Comparison of ENCODE assay signal across 25 cellular contexts in the genomic region with DNA sequence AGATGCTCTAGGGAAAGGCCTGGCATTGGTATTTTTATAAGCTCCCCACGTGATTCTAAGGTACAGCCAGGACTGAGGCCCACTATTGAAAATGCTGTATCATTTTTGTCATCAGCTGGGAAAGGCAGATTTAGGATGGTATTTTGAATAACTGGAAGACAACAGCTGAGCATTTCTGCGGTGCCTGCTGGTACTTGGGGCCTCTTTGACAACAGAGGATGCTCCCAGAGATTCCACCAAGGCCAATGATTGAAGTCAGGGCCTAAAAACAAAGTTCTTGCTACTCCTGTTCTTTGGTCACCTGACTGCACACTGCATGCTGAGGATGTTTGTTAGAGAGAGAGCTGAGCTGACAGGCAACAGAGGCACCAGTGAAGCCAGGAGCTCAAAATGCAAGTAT. TPM values are rescaled to one million over a fixed set of nuclear protein-coding genes. Genes with fewer than 3 reads are reported as not detected.
"Had no signal": no experiment of that assay in that cellular context is flagged by ENCODE, and none has a peak within 500 bp of the region (broad histone marks: within the 10 kb centered on the region; RNA-seq: fewer than 3 reads in every experiment).

No MANE protein-coding gene starts in this region.

- DNase-seq: colonic mucosa; cortex of kidney; dermis blood vessel endothelial cell; dorsolateral prefrontal cortex; effector CD4-positive, alpha-beta T cell; effector CD8-positive, alpha-beta T cell; effector memory CD4-positive, alpha-beta T cell; endodermal cell; erythroblast; esophagus squamous epithelium; foreskin fibroblast; foreskin keratinocyte; foreskin melanocyte; gastrocnemius medialis; glutamatergic neuron; head of caudate nucleus; heart left ventricle; heart right ventricle had no signal

- H3K4me1 ChIP-seq: colonic mucosa, esophagus muscularis mucosa, esophagus squamous epithelium, foreskin keratinocyte, gastrocnemius medialis, gastroesophageal sphincter, heart left ventricle, heart right ventricle had no signal

- H3K4me3 Mint-ChIP-seq: dendritic cell treated with granulocyte-macrophage colony-stimulating factor and Interleukin-4, amounts not matched to agents 40 ng/mL and 50 ng/mL, for 4 days; endodermal cell had no signal

- H3K36me3 ChIP-seq: colonic mucosa, esophagus muscularis mucosa, esophagus squamous epithelium, gastrocnemius medialis, gastroesophageal sphincter, heart left ventricle, heart right ventricle had no signal

- ATAC-seq: esophagus mucosa, foreskin keratinocyte, gastrocnemius medialis, gastroesophageal sphincter, heart right ventricle had no signal

- H3K27ac Mint-ChIP-seq: dendritic cell treated with granulocyte-macrophage colony-stimulating factor and Interleukin-4, amounts not matched to agents 40 ng/mL and 50 ng/mL, for 4 days; endodermal cell had no signal

- H3K27me3 ChIP-seq: colonic mucosa had no signal

- H3K9me3 Mint-ChIP-seq: dendritic cell treated with granulocyte-macrophage colony-stimulating factor and Interleukin-4, amounts not matched to agents 40 ng/mL and 50 ng/mL, for 4 days had no signal

- H3K27ac ChIP-seq: colonic mucosa, coronary artery, epithelial cell of prostate, esophagus muscularis mucosa, esophagus squamous epithelium, foreskin keratinocyte, gastrocnemius medialis, gastroesophageal sphincter, heart left ventricle, heart right ventricle had no signal

- H3K4me3 ChIP-seq: colonic mucosa, coronary artery, dorsolateral prefrontal cortex, esophagus muscularis mucosa, esophagus squamous epithelium, gastrocnemius medialis, gastroesophageal sphincter, heart left ventricle, heart right ventricle had no signal

- H3K9me3 ChIP-seq: colonic mucosa, esophagus muscularis mucosa, esophagus squamous epithelium, gastrocnemius medialis, gastroesophageal sphincter, heart left ventricle, heart right ventricle had no signal

- H3K4me1 Mint-ChIP-seq: endodermal cell had no signal

RNA-seq across cellular contexts. Expression of a gene that starts 8.1 kb away (rescaled TPM):
- total RNA-seq: epithelial cell of proximal tubule, esophagus mucosa, foreskin keratinocyte, gastrocnemius medialis had no signal
- polyA plus RNA-seq: foreskin keratinocyte had no signal
